ENCODE assay signal across 1 cellular context in the genomic region with DNA sequence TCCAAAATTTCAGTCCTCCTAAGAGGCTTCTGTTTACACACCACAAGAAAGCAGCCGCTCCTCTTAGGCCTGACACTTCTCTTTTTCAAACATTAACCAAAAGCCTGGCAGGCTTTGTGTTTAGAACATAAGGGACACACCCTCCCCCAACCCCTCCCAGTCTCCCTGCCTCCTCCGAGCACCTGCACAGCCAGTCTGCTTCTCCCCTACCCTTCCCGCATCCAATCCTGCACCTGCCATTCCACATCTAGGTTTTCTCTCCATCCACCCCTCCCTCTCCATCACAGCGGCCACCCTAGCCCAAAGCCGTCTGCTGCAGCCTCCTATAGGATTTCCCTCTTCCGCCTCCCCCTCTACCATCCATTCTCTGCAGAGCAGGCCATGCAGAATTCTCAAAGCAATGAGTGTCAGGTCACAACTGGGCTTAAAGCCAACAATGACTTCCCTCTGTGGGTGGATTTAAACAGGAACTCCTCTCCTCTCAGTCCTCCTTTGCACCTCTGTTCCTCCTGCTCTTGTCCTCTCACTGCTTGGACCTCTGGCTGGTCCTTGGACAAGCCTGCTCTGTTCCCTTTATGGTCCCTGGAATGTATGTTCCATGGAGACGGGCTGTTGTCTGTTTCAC.
TF ChIP-seq lines count a peak whose summit lies in the region.

No MANE protein-coding gene starts in this region.

TF ChIP-seq in SK-N-SH, 30 proteins besides CTCF, POLR2A, EP300 and RAD21 (continued from another document):
- TF ChIP-seq, protein P1, sequence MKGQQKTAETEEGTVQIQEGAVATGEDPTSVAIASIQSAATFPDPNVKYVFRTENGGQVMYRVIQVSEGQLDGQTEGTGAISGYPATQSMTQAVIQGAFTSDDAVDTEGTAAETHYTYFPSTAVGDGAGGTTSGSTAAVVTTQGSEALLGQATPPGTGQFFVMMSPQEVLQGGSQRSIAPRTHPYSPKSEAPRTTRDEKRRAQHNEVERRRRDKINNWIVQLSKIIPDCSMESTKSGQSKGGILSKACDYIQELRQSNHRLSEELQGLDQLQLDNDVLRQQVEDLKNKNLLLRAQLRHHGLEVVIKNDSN (IDR thresholded peaks at IDR 0.05; ENCODE audit: borderline replicate concordance, low read depth), result no peak
- TF ChIP-seq FOXM1 (IDR thresholded peaks at IDR 0.05; ENCODE audit: low read depth) (no peak), SMC3 (IDR thresholded peaks at IDR 0.05; ENCODE audit: low read depth, low read length) (no peak), GATA2 (CRISPR knock-in tag; IDR thresholded peaks at IDR 0.05) (no peak), POLR2AphosphoS5 (IDR thresholded peaks at IDR 0.05; ENCODE audit: low read depth, low read length) (no peak), RFX5 (IDR thresholded peaks at IDR 0.05; ENCODE audit: low read length) (no peak), TEAD4 (IDR thresholded peaks at IDR 0.05; ENCODE audit: borderline replicate concordance, insufficient read depth) (no peak), RXRA (IDR thresholded peaks at IDR 0.05; ENCODE audit: borderline replicate concordance, low read depth) (no peak), ELF1 (IDR thresholded peaks at IDR 0.05) (no peak), MXI1 (IDR thresholded peaks at IDR 0.05; ENCODE audit: low read depth, low read length) (no peak), GABPA (IDR thresholded peaks at IDR 0.05; ENCODE audit: low read depth) (no peak), FOSL2 (IDR thresholded peaks at IDR 0.05; ENCODE audit: borderline replicate concordance, low read depth) (no peak)
- TF ChIP-seq, protein P2, sequence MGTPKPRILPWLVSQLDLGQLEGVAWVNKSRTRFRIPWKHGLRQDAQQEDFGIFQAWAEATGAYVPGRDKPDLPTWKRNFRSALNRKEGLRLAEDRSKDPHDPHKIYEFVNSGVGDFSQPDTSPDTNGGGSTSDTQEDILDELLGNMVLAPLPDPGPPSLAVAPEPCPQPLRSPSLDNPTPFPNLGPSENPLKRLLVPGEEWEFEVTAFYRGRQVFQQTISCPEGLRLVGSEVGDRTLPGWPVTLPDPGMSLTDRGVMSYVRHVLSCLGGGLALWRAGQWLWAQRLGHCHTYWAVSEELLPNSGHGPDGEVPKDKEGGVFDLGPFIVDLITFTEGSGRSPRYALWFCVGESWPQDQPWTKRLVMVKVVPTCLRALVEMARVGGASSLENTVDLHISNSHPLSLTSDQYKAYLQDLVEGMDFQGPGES (IDR thresholded peaks at IDR 0.05; ENCODE audit: low read depth, low read length), result no peak
